In the genomic region with DNA sequence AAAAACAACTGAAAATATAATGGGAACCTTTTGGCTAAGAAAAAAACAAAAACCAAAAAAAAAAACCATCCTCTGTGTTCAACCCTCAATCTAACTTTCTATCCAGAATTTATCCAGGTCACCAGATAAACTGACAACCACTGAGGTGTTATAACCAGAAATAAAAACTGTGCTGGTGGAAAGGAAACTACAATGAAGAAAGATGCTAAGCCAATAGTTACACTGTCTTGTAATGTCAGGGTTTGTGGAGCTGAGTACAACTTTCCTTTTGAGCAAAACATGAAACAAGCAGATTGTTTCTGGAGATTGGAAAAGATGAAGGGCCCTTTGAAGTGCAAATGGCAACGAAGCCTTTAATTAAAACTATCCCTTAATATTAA, we compare ENCODE assay signal across 23 cellular contexts.
"Had no signal": no experiment of that assay in that cellular context is flagged by ENCODE, and none has a peak within 500 bp of the region (broad histone marks: within the 10 kb centered on the region; RNA-seq: fewer than 3 reads in every experiment).

No MANE protein-coding gene starts in this region.

- H3K27ac ChIP-seq: ascending aorta, gastrocnemius medialis, ovary, right lobe of liver, stomach had no signal

- ATAC-seq: esophagus mucosa, gastrocnemius medialis, heart right ventricle, left ventricle myocardium superior, right lobe of liver had no signal

- H3K4me3 ChIP-seq: ascending aorta, breast epithelium, gastrocnemius medialis, heart right ventricle, ovary, right lobe of liver, stomach had no signal

- H3K27me3 Mint-ChIP-seq: dendritic cell treated with granulocyte-macrophage colony-stimulating factor and Interleukin-4, amounts not matched to agents 40 ng/mL and 50 ng/mL, for 4 days had no signal

- H3K4me3 Mint-ChIP-seq: dendritic cell treated with granulocyte-macrophage colony-stimulating factor and Interleukin-4, amounts not matched to agents 40 ng/mL and 50 ng/mL, for 4 days; immature natural killer cell had no signal

- H3K27ac Mint-ChIP-seq: dendritic cell treated with granulocyte-macrophage colony-stimulating factor and Interleukin-4, amounts not matched to agents 40 ng/mL and 50 ng/mL, for 4 days; immature natural killer cell had no signal

- H3K36me3 ChIP-seq: breast epithelium, ovary had no signal

- H3K4me1 ChIP-seq: ascending aorta, breast epithelium, gastrocnemius medialis, right lobe of liver had no signal

- H3K9me3 Mint-ChIP-seq: dendritic cell treated with granulocyte-macrophage colony-stimulating factor and Interleukin-4, amounts not matched to agents 40 ng/mL and 50 ng/mL, for 4 days; immature natural killer cell had no signal

- H3K27me3 ChIP-seq: ascending aorta, breast epithelium, gastrocnemius medialis, heart right ventricle, ovary, right lobe of liver, stomach had no signal

- H3K9me3 ChIP-seq: ascending aorta, breast epithelium, gastrocnemius medialis, heart right ventricle, ovary, right lobe of liver, stomach had no signal

- DNase-seq: activated CD4-positive, CD25-positive, alpha-beta regulatory T cell treated with anti-CD3 and anti-CD28 coated beads, Interleukin-2, amount 50 U/mL, for 72 hours; activated CD8-positive, alpha-beta memory T cell treated with anti-CD3 and anti-CD28 coated beads for 24 hours; activated CD8-positive, alpha-beta memory T cell treated with anti-CD3 and anti-CD28 coated beads, Interleukin-2, amount 50 U/mL, for 48 hours; activated effector memory CD4-positive, alpha-beta T cell treated with anti-CD3 and anti-CD28 coated beads, Interleukin-2, amount 50 U/mL, for 16 hours; activated naive CD4-positive, alpha-beta T cell treated with anti-CD3 and anti-CD28 coated beads, Interleukin-2, amount 50 U/mL, for 16 hours; activated T-cell treated with anti-CD3 and anti-CD28 coated beads, Interleukin-2, amount 50 U/mL, for 48 hours; effector CD8-positive, alpha-beta T cell; gastrocnemius medialis; heart right ventricle; immature natural killer cell; left ventricle myocardium superior; ovary; right lobe of liver; small intestine; stimulated activated CD4-positive, alpha-beta T cell treated with anti-CD3 and anti-CD28 coated beads, Interleukin-15, amount 100 ng/mL, for 24 hours; stimulated activated CD4-positive, alpha-beta T cell treated with anti-CD3 and anti-CD28 coated beads, Interleukin-2, amount 100 ng/mL, for 48 hours; stomach; T-helper 9 cell; trophoblast cell had no signal
